ENCODE assay signal across 8 cellular contexts in the genomic region with DNA sequence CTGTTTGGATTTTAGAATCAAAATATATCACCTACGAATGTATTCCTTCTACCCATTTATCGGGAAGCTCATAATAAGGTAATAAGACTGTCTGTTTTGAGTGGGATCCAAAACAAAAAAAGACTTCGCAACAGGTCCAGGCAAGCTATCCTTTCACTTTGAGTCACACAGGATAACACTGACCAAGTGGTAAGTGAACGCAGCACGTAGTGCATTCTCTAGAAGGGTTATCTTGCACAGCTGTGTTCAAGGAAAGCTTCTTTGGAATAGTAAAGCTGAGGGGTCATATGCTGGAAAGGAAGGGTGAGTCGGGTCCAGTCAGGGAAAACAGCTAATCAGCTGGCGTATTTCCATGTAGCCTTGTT. TPM values are rescaled to one million over a fixed set of nuclear protein-coding genes. Genes with fewer than 3 reads are reported as not detected.
DNase-seq lines count a peak whose midpoint lies in the region; ATAC-seq and TF ChIP-seq lines count a peak whose summit lies in the region.

No MANE protein-coding gene starts in this region.

- WGBS in heart left ventricle, 4 donors = 22 to 32% (median 25%) methylated on average over 7 of the region's 7 CpGs

- H3K9me3 ChIP-seq in heart left ventricle (no peaks in the 10 kb centered on the region), skeletal muscle satellite cell (replicated peaks; ENCODE audit: low read length) (no peaks in the 10 kb centered on the region)

- H3K27ac ChIP-seq in heart left ventricle = peak overlapping the region in 11 of 12 donors; percentile 8 to 74 (median 31)

- TF ChIP-seq POLR2A in heart left ventricle (IDR thresholded peaks at IDR 0.05) = no peak

- H3K36me3 ChIP-seq in heart left ventricle (no peaks in the 10 kb centered on the region), skeletal muscle satellite cell (ENCODE audit: insufficient read depth, low read length) (no peaks in the 10 kb centered on the region)

- H3K27me3 ChIP-seq in heart left ventricle (peaks cover 0 to 46% (median 22%) of the 10 kb centered on the region in 9 donors), skeletal muscle satellite cell (ENCODE audit: control insufficient read depth, insufficient read depth, low read length) (peaks cover 72% of the 10 kb centered on the region)

- DNase-seq in RPMI7951 (ENCODE audit: low read depth) = peak; percentile 35
- DNase-seq in heart left ventricle = no peak
- no peak for DNase-seq in ureter (ENCODE audit: low spot score)
- DNase-seq in T-helper 1 cell = no peak
- no peak for DNase-seq in NCI-H2171 (lab: John Stamatoyannopoulos, UW)
- DNase-seq in hippocampal formation (lab: John Stamatoyannopoulos, UW) = no peak

- H3K4me1 ChIP-seq in heart left ventricle (peaks cover 0 to 31% (median 13%) of the 10 kb centered on the region in 12 donors), skeletal muscle satellite cell (ENCODE audit: control insufficient read depth, insufficient read depth, low read length) (peaks cover 10% of the 10 kb centered on the region)

- no peak overlapping the region for H3K9ac ChIP-seq in skeletal muscle satellite cell (ENCODE audit: low read depth, low read length)

- ATAC-seq in GM21529 (IDR thresholded peaks at IDR 0.05; ENCODE audit: unreplicated experiment) (peak; percentile 56), heart left ventricle (peak in 3 of 4 donors; percentile 60 to 67 (median 61))

- intact Hi-C loops in heart left ventricle (cut with DNase I) = loop anchor here in 4 of 10 donors (2.0 to 5.0 kb wide), 2 partner anchors 40 to 45 kb away; a partner anchor contains a TSS

- TF ChIP-seq CTCF in heart left ventricle (IDR thresholded peaks at IDR 0.05) = no peak

- H3K4me3 ChIP-seq in heart left ventricle = peak overlapping the region in 11 of 12 donors; percentile 3 to 58 (median 50)
- H3K4me3 ChIP-seq in skeletal muscle satellite cell (ENCODE audit: low read length) = peak overlapping the region; percentile 71

- H3K4me2 ChIP-seq in skeletal muscle satellite cell (ENCODE audit: low read length) = peak overlapping the region; percentile 90

RNA-seq across cellular contexts. Expression of a gene that starts 22.3 kb away (rescaled TPM):
- 1.9 and 3.2 TPM in 2 replicates for total RNA-seq in RPMI7951 (2014; rRNA removed; shearing (Covaris generic))
- total RNA-seq in heart left ventricle (1 to 10 TPM; 1.2 to 9.0 (median 3.3) TPM), ureter (6.1 TPM)
- polyA plus RNA-seq in heart left ventricle = 10 to 100 TPM in 1 of 2 donors, 1 to 10 TPM in 1; 4.4 to 13.8 TPM
- total RNA-seq in skeletal muscle satellite cell (2012; rRNA removed) = 0.25 and 0.87 TPM in 2 replicates

RNA-seq across cellular contexts. Expression of a gene that starts 34.7 kb away (rescaled TPM):
- not detected in 2 replicates for total RNA-seq in RPMI7951 (2014; rRNA removed; shearing (Covaris generic))
- total RNA-seq in heart left ventricle (1 to 10 TPM in 6 of 9 donors, under 1 TPM in 3; 0.44 to 4.8 (median 1.4) TPM), ureter (215 TPM)
- polyA plus RNA-seq in heart left ventricle = under 1 TPM; 0.42 to 0.61 TPM
- total RNA-seq in skeletal muscle satellite cell (2012; rRNA removed) = not detected in 2 replicates

RNA-seq across cellular contexts. Expression of a gene that starts 43.7 kb away (rescaled TPM):
- total RNA-seq in RPMI7951 (2014; rRNA removed; shearing (Covaris generic)) = 21.7 and 27.3 TPM in 2 replicates
- total RNA-seq in heart left ventricle (1 to 10 TPM; 1.3 to 4.4 (median 2.8) TPM), ureter (6.3 TPM)
- 1 to 10 TPM; 3.3 to 5.6 TPM for polyA plus RNA-seq in heart left ventricle
- total RNA-seq in skeletal muscle satellite cell (2012; rRNA removed) = 11.8 and 17.0 TPM in 2 replicates

RNA-seq across cellular contexts. Expression of a gene that starts 43.9 kb away (rescaled TPM):
- 6.7 and 12.0 TPM in 2 replicates for total RNA-seq in RPMI7951 (2014; rRNA removed; shearing (Covaris generic))
- 10 to 100 TPM; 36.7 to 87.8 (median 60.1) TPM for total RNA-seq in heart left ventricle
- polyA plus RNA-seq in heart left ventricle = 10 to 100 TPM; 24.2 to 43.1 TPM
- 7.6 and 8.4 TPM in 2 replicates for total RNA-seq in skeletal muscle satellite cell (2012; rRNA removed)
- 38.8 TPM for total RNA-seq in ureter

RNA-seq across cellular contexts. Expression of a gene that starts 44.7 kb away (rescaled TPM):
- not detected in 2 replicates for total RNA-seq in RPMI7951 (2014; rRNA removed; shearing (Covaris generic))
- total RNA-seq in heart left ventricle = 100 to 1,000 TPM in 1 of 9 donors, 10 to 100 TPM in 8; 24.8 to 111 (median 43.3) TPM
- polyA plus RNA-seq in heart left ventricle = 10 to 100 TPM; 35.9 to 81.2 TPM
- 0.25 TPM in 1 of 2 replicates, not detected in the other for total RNA-seq in skeletal muscle satellite cell (2012; rRNA removed)
- total RNA-seq in ureter = 34.4 TPM

Comparison
In these comparisons a context has a peak if more than half of its experiments do, and no peak if none do; other contexts are left out.
1. RNA of a gene that starts 34.7 kb away (total RNA-seq): 215 TPM in ureter (single experiment); 0.44 to 4.8 TPM in heart left ventricle and not detected in RPMI7951; every median in the first group is over 10 times any median in the second.